Comparison of ENCODE assay signal across 8 cellular contexts in genomic region chr7:6392712-6393666, GRCh38. TPM values are rescaled to one million over a fixed set of nuclear protein-coding genes. Genes with fewer than 3 reads are reported as not detected.
A peak's percentile ranks its signal among the peaks of the same experiment; 100 is the strongest.
DNase-seq lines count a peak whose midpoint lies in the region; ATAC-seq and FAIRE-seq lines count a peak whose summit lies in the region.

No MANE protein-coding gene starts in this region.

- FAIRE-seq in HTR-8/SVneo (lab: Jason Lieb, UNC) = no peak

- H3K4me1 Mint-ChIP-seq in activated naive CD8-positive, alpha-beta T cell treated with anti-CD3 and anti-CD28 coated beads, Interleukin-2, amount 10 ng/mL, durations not matched to agents 7 days and 5 days = peaks cover 20% of the 10 kb centered on the region

- POLR2A ChIA-PET in activated naive CD8-positive, alpha-beta T cell treated with anti-CD3 and anti-CD28 coated beads, Interleukin-2, amount 10 ng/mL, durations not matched to agents 7 days and 5 days (lab: Charles Lee) = no interaction called here

- no peak overlapping the region for H3K4me3 Mint-ChIP-seq in activated naive CD8-positive, alpha-beta T cell treated with anti-CD3 and anti-CD28 coated beads, Interleukin-2, amount 10 ng/mL, durations not matched to agents 7 days and 5 days

- ATAC-seq in GM18867 (IDR thresholded peaks at IDR 0.05; ENCODE audit: unreplicated experiment) (peak; percentile 45), HG03354 (IDR thresholded peaks at IDR 0.05; ENCODE audit: poor library complexity, severe bottlenecking, unreplicated experiment) (no peak), GM21717 (IDR thresholded peaks at IDR 0.05; ENCODE audit: unreplicated experiment) (no peak)
- peak; percentile 52 for ATAC-seq in activated naive CD8-positive, alpha-beta T cell treated with anti-CD3 and anti-CD28 coated beads, Interleukin-2, amount 10 ng/mL, durations not matched to agents 7 days and 5 days (ENCODE audit: low read depth)

- no peaks in the 10 kb centered on the region for H3K9me3 Mint-ChIP-seq in activated naive CD8-positive, alpha-beta T cell treated with anti-CD3 and anti-CD28 coated beads, Interleukin-2, amount 10 ng/mL, durations not matched to agents 7 days and 5 days

- peak overlapping the region; percentile 14 for H3K27ac Mint-ChIP-seq in activated naive CD8-positive, alpha-beta T cell treated with anti-CD3 and anti-CD28 coated beads, Interleukin-2, amount 10 ng/mL, durations not matched to agents 7 days and 5 days

- no peaks in the 10 kb centered on the region for H3K27me3 Mint-ChIP-seq in activated naive CD8-positive, alpha-beta T cell treated with anti-CD3 and anti-CD28 coated beads, Interleukin-2, amount 10 ng/mL, durations not matched to agents 7 days and 5 days

- DNase-seq in HTR-8/SVneo (ENCODE audit: insufficient read length, low spot score) (peak; percentile 72), hepatic stellate cell (ENCODE audit: low spot score) (peak; percentile 64), NCI-H2081 (lab: John Stamatoyannopoulos, UW) (no peak)
- DNase-seq in activated naive CD8-positive, alpha-beta T cell treated with anti-CD3 and anti-CD28 coated beads, Interleukin-2, amount 10 ng/mL, durations not matched to agents 7 days and 5 days = no peak
- peak; percentile 28 for DNase-seq in stimulated activated CD4-positive, alpha-beta T cell treated with anti-CD3 and anti-CD28 coated beads, Interleukin-4, amount 100 ng/mL, for 1 hour

- peaks cover 29% of the 10 kb centered on the region for H3K36me3 Mint-ChIP-seq in activated naive CD8-positive, alpha-beta T cell treated with anti-CD3 and anti-CD28 coated beads, Interleukin-2, amount 10 ng/mL, durations not matched to agents 7 days and 5 days

RNA-seq across cellular contexts. Expression of gene RAC1, which starts 18.7 kb away (rescaled TPM):
- total RNA-seq in activated naive CD8-positive, alpha-beta T cell treated with anti-CD3 and anti-CD28 coated beads, Interleukin-2, amount 10 ng/mL, durations not matched to agents 7 days and 5 days = 100 to 1,000 TPM; 144 to 149 TPM

RNA-seq across cellular contexts. Expression of gene FAM220A, which starts 44.2 kb away (rescaled TPM):
- 10 to 100 TPM; 12.0 to 19.0 TPM for total RNA-seq in activated naive CD8-positive, alpha-beta T cell treated with anti-CD3 and anti-CD28 coated beads, Interleukin-2, amount 10 ng/mL, durations not matched to agents 7 days and 5 days

RNA-seq across cellular contexts. Expression of gene DAGLB, which starts 54.8 kb away (rescaled TPM):
- total RNA-seq in activated naive CD8-positive, alpha-beta T cell treated with anti-CD3 and anti-CD28 coated beads, Interleukin-2, amount 10 ng/mL, durations not matched to agents 7 days and 5 days = 10 to 100 TPM; 32.3 to 37.2 TPM

Comparison
In these comparisons a context has a peak if more than half of its experiments do, and no peak if none do; other contexts are left out.
1. ATAC-seq: peak in GM18867 (single experiment) and activated naive CD8-positive, alpha-beta T cell treated with anti-CD3 and anti-CD28 coated beads, Interleukin-2, amount 10 ng/mL, durations not matched to agents 7 days and 5 days (single experiment); none in HG03354 (single experiment) and GM21717 (single experiment).
2. DNase-seq: peak in HTR-8/SVneo (single experiment), hepatic stellate cell (single experiment) and stimulated activated CD4-positive, alpha-beta T cell treated with anti-CD3 and anti-CD28 coated beads, Interleukin-4, amount 100 ng/mL, for 1 hour (single experiment); none in activated naive CD8-positive, alpha-beta T cell treated with anti-CD3 and anti-CD28 coated beads, Interleukin-2, amount 10 ng/mL, durations not matched to agents 7 days and 5 days (single experiment) and NCI-H2081 (0 of 2).